In genomic region chr2:64945973-64946736, GRCh38 we compare ENCODE assay signal across 8 cellular contexts. TPM values are rescaled to one million over a fixed set of nuclear protein-coding genes. Genes with fewer than 3 reads are reported as not detected.
DNase-seq lines count a peak whose midpoint lies in the region; ATAC-seq and TF ChIP-seq lines count a peak whose summit lies in the region.

No MANE protein-coding gene starts in this region.

- no peak overlapping the region for H3K27ac ChIP-seq in neuronal stem cell (replicated peaks; ENCODE audit: low read length)

- H3K4me1 ChIP-seq in neuronal stem cell (ENCODE audit: control insufficient read depth in 2 of 2, insufficient read depth in 1 of 2, low read depth in 1 of 2, low read length in 2 of 2) = no peaks in the 10 kb centered on the region

- peak; percentile 83 for ATAC-seq in HG02610 (IDR thresholded peaks at IDR 0.05; ENCODE audit: unreplicated experiment)

- H3K9ac ChIP-seq in neuronal stem cell (ENCODE audit: low read depth, low read length, poor library complexity) = no peak overlapping the region

- H3K9me3 ChIP-seq in neuronal stem cell (replicated peaks in 1 of 2; ENCODE audit: control insufficient read depth in 2 of 2, insufficient read depth in 1 of 2, low read depth in 1 of 2, low read length in 2 of 2) = no peaks in the 10 kb centered on the region

- WGBS in neuronal stem cell (ENCODE audit: extremely low coverage in 2 of 2, insufficient read length in 2 of 2, insufficient replicate concordance in 1 of 2), 2 donors = no CpG with 5 or more reads among the region's 14 CpGs

- DNase-seq in NOMO-1 treated with dmso at 0.1 percent for 144 hours (lab: John Stamatoyannopoulos, UW; ENCODE audit: unreplicated experiment) = peak; percentile 81
- peak; percentile 22 to 25 for DNase-seq in activated T-helper 1 cell treated with anti-CD3 and anti-CD28 coated beads, Interleukin-2, amount 50 U/mL, for 16 hours (ENCODE audit: low read depth in 1 of 2, low spot score in 1 of 2)
- no peak for DNase-seq in neuronal stem cell (ENCODE audit: low spot score)
- no peak for DNase-seq in NCI-H510A treated with DMSO at 0.1 percent for 48 hours (lab: John Stamatoyannopoulos, UW)
- DNase-seq in SHP77 (lab: John Stamatoyannopoulos, UW) = no peak
- DNase-seq in kidney glomerular epithelial cell (lab: John Stamatoyannopoulos, UW) = no peak

- H3K36me3 ChIP-seq in neuronal stem cell (replicated peaks in 1 of 2; ENCODE audit: control insufficient read depth in 2 of 2, insufficient read depth in 2 of 2, low read length in 2 of 2) = no peaks in the 10 kb centered on the region

- no peak overlapping the region for H3K23ac ChIP-seq in neuronal stem cell (ENCODE audit: low read depth, low read length, poor library complexity)

- peak; percentile 81 for TF ChIP-seq POLR2A in GM15510 (IDR thresholded peaks at IDR 0.05; ENCODE audit: borderline replicate concordance, extremely low read depth, insufficient read length)

- H3K18ac ChIP-seq in neuronal stem cell (ENCODE audit: low read length) = no peak overlapping the region

- H4K91ac ChIP-seq in neuronal stem cell (ENCODE audit: low read depth, low read length, poor library complexity) = no peak overlapping the region

- H3K27me3 ChIP-seq in neuronal stem cell (ENCODE audit: control insufficient read depth in 3 of 3, insufficient read depth in 3 of 3, low read depth in 1 of 3, low read length in 3 of 3) = peaks cover 0 to 22% (median 0%) of the 10 kb centered on the region in 3 experiments

- no peak overlapping the region for H2BK5ac ChIP-seq in neuronal stem cell (ENCODE audit: low read length)

- no peak overlapping the region for H3K4me3 ChIP-seq in neuronal stem cell (ENCODE audit: low read length in 2 of 2)

- no peak overlapping the region for H2BK12ac ChIP-seq in neuronal stem cell (ENCODE audit: low read length)

- no peak overlapping the region for H4K8ac ChIP-seq in neuronal stem cell (ENCODE audit: low read depth, low read length)

- H2BK15ac ChIP-seq in neuronal stem cell (ENCODE audit: low read length) = no peak overlapping the region

- no peak overlapping the region for H2BK120ac ChIP-seq in neuronal stem cell (ENCODE audit: low read depth, low read length)

- no peak overlapping the region for H3K14ac ChIP-seq in neuronal stem cell (ENCODE audit: low read length)

- H2AFZ ChIP-seq in neuronal stem cell (ENCODE audit: low read length) = peak overlapping the region; percentile 51

- H3K4me2 ChIP-seq in neuronal stem cell (ENCODE audit: insufficient read depth, low read length, poor library complexity, severe bottlenecking) = no peak overlapping the region

- H2AK5ac ChIP-seq in neuronal stem cell (ENCODE audit: low read depth, low read length) = no peak overlapping the region

- H3K79me1 ChIP-seq in neuronal stem cell (ENCODE audit: low read depth, low read length) = no peaks in the 10 kb centered on the region

- no peak overlapping the region for H3K4ac ChIP-seq in neuronal stem cell (ENCODE audit: low read length)

RNA-seq across cellular contexts. Expression of gene SLC1A4, which starts 43.0 kb away (rescaled TPM):
- polyA plus RNA-seq in neuronal stem cell (2013, experiment 1 of 2) = 3.7 TPM
- polyA plus RNA-seq in neuronal stem cell (2013, experiment 2 of 2) = 3.9 TPM

Comparison
In these comparisons a context has a peak if more than half of its experiments do, and no peak if none do; other contexts are left out.
1. DNase-seq: peak in NOMO-1 treated with dmso at 0.1 percent for 144 hours (single experiment) and activated T-helper 1 cell treated with anti-CD3 and anti-CD28 coated beads, Interleukin-2, amount 50 U/mL, for 16 hours (2 of 2); none in neuronal stem cell (single experiment), NCI-H510A treated with DMSO at 0.1 percent for 48 hours (single experiment), SHP77 (0 of 2) and kidney glomerular epithelial cell (single experiment).